In the genomic region with DNA sequence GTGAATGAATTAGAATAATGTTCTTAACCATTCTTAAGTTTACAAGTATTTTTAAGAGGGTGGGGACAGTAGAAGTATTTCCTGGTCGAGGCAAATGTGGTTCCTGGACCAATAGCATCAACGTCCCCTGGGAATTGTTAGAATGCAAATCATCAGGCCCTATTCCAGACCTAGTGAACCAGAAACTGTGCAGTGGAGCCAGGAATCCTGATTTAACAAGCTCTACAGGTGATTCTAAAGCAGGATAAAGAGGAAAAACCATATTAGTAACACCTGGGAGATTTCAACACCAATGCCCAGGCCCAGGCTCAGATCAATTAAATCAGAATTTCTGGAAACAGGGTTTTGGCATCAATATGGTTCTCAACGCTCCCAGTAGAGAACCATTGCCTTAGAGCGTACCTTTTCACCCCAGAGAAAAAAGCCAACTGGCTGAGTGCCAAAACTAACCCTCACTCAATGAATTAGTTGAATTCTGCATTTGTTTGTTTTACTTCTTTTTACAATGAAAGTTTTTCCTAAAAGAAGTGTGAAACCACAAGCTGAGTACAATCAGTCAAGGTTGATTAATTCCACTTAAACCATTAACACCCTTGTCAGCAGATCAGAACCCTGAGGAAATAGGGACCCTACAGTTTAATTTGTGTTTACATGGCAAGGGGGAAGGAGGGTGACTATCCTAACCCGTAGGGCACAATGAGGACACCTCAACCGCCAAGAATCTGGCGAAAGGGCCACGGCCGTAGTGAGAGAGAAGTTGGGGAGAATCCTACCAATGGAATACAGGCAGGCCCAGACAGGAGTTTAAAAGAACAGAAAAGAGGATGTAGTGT, we compare ENCODE assay signal across 11 cellular contexts. TPM values are rescaled to one million over a fixed set of nuclear protein-coding genes. Genes with fewer than 3 reads are reported as not detected.
A peak's percentile ranks its signal among the peaks of the same experiment; 100 is the strongest.
DNase-seq lines count a peak whose midpoint lies in the region; ATAC-seq, FAIRE-seq and TF ChIP-seq lines count a peak whose summit lies in the region.
"Had no signal": no experiment of that assay in that cellular context is flagged by ENCODE, and none has a peak within 500 bp of the region (broad histone marks: within the 10 kb centered on the region; RNA-seq: fewer than 3 reads in every experiment).

No MANE protein-coding gene starts in this region.

- POLR2A ChIA-PET in PC-9 (lab: Charles Lee; ENCODE audit: unreplicated experiment): interaction anchor here (0.7 kb wide), 1 partner anchor 163 kb away, joined by 4 read pairs; no protein-coding TSS in a partner anchor

- no peaks in the 10 kb centered on the region for H3K36me3 ChIP-seq in PC-9 (ENCODE audit: low read depth)

- peak overlapping the region; percentile 12; the same call in 1 of the 2 replicates for H3K4me3 ChIP-seq in PC-9
- H3K4me3 ChIP-seq in retinal pigment epithelial cell (ENCODE audit: low read length): no peak overlapping the region

- no peak for TF ChIP-seq CTCF in PC-9 (conservative IDR thresholded peaks at IDR 0.05)
- no peak for TF ChIP-seq CTCF in retinal pigment epithelial cell (conservative IDR thresholded peaks at IDR 0.05; ENCODE audit: low read depth, low read length)

- CTCF ChIA-PET in PC-9 (lab: Charles Lee): interaction anchor here (0.5 kb wide), 1 partner anchor 71 kb away, joined by 3 read pairs; no protein-coding TSS in a partner anchor

- H3K9me3 ChIP-seq in PC-9 (ENCODE audit: insufficient read depth, low read depth): peaks cover 5% of the 10 kb centered on the region; the same call in 1 of the 2 replicates

- no peaks in the 10 kb centered on the region for H3K9me2 ChIP-seq in PC-9 (ENCODE audit: insufficient read depth)

- no TSS peak for BruUV-seq in PC-9 (replicated peaks; lab: Mats Ljungman, UMichigan)

- peaks cover 26% of the 10 kb centered on the region for H3F3A ChIP-seq in PC-9 (ENCODE audit: insufficient read depth, low read depth)

- no peaks in the 10 kb centered on the region for H4K20me1 ChIP-seq in PC-9 (ENCODE audit: insufficient read depth)

- ATAC-seq in HG02759 (IDR thresholded peaks at IDR 0.05; ENCODE audit: unreplicated experiment) (peak; percentile 60), sciatic nerve (no peak)
- ATAC-seq: activated T-helper 17 cell treated with anti-CD3 and anti-CD28 coated beads, Interleukin-2, amount 50 U/mL, for 72 hours had no signal

- intact Hi-C loops in PC-9 (cut with micrococcal nuclease; ENCODE audit: unreplicated experiment) (loop anchor here (1.0 kb wide), 2 partner anchors 10 to 34 kb away; no protein-coding TSS in a partner anchor), sciatic nerve (cut with DNase I) (no loop called here)

- peak; percentile 86 for FAIRE-seq in GM19239 (lab: Jason Lieb, UNC)

- H3K79me2 ChIP-seq in PC-9 (ENCODE audit: low read depth): no peaks in the 10 kb centered on the region

- peak overlapping the region; percentile 76 for H3K27ac ChIP-seq in PC-9

- peaks cover 38% of the 10 kb centered on the region for H3K4me1 ChIP-seq in PC-9 (replicated peaks; ENCODE audit: insufficient read depth)

- H2AFZ ChIP-seq in PC-9: no peak overlapping the region

- peak overlapping the region; percentile 66 for H3K4me2 ChIP-seq in PC-9

- H3K27me3 ChIP-seq in PC-9 (ENCODE audit: insufficient read depth, low read depth): no peaks in the 10 kb centered on the region

- DNase-seq in GM19239 (ENCODE audit: insufficient read length, low spot score) (peak; percentile 4), PC-9 (peak; percentile 83 to 95), retinal pigment epithelial cell (ENCODE audit: low read depth) (peak; percentile 22), NCI-H187 treated with DMSO at 0.1 percent for 48 hours (lab: John Stamatoyannopoulos, UW) (no peak), sciatic nerve (ENCODE audit: low spot score) (no peak), NCI-H2196 (lab: John Stamatoyannopoulos, UW; ENCODE audit: unreplicated experiment) (no peak)
- DNase-seq: HCEC 1CT, IMR-90, NCI-H524 treated with DMSO at 0.1 percent for 48 hours had no signal

RNA-seq across cellular contexts. Expression of gene PTP4A1, which starts 34.9 kb away (rescaled TPM):
- total RNA-seq in PC-9 (2021): 46.4 and 63.8 TPM in 2 replicates
- total RNA-seq in sciatic nerve: 39.1 TPM

Comparison
In these comparisons a context has a peak if more than half of its experiments do, and no peak if none do; other contexts are left out.
1. DNase-seq: peak in GM19239 (single experiment), PC-9 (2 of 2) and retinal pigment epithelial cell (single experiment); none in NCI-H187 treated with DMSO at 0.1 percent for 48 hours (single experiment), sciatic nerve (single experiment) and NCI-H2196 (single experiment).